In genomic region chr5:154467655-154468354, GRCh38 we compare ENCODE assay signal across 8 cellular contexts. TPM values are rescaled to one million over a fixed set of nuclear protein-coding genes. Genes with fewer than 3 reads are reported as not detected.
A peak's percentile ranks its signal among the peaks of the same experiment; 100 is the strongest.
DNase-seq lines count a peak whose midpoint lies in the region; ATAC-seq and TF ChIP-seq lines count a peak whose summit lies in the region.

No MANE protein-coding gene starts in this region.

- H3K27me3 ChIP-seq in Peyer's patch = peaks cover 0 to 6% of the 10 kb centered on the region in 2 donors
- H3K27me3 ChIP-seq in tibial nerve = peaks cover 0 to 43% of the 10 kb centered on the region in 2 donors

- peaks cover 49% of the 10 kb centered on the region for H3K27me3 Mint-ChIP-seq in activated T-helper 1 cell treated with anti-CD3 and anti-CD28 coated beads, Interleukin-12 subunit alpha, Interleukin-12 subunit beta, Interleukin-2, Interleukin-4 antibody, amounts not matched to agents 30 ng/mL and 10 ng/mL and 1 ng/mL, durations not matched to agents 14 hours and 24 hours and 36 hours (ENCODE audit: insufficient read depth)
- H3K27me3 Mint-ChIP-seq in osteocyte (ENCODE audit: unreplicated experiment) = peaks cover 48% of the 10 kb centered on the region

- 38 to 53% methylated on average over 14 to 18 of the region's 18 CpGs for WGBS in tibial nerve, 2 donors

- no peaks in the 10 kb centered on the region for H3K4me1 Mint-ChIP-seq in activated T-helper 1 cell treated with anti-CD3 and anti-CD28 coated beads, Interleukin-12 subunit alpha, Interleukin-12 subunit beta, Interleukin-2, Interleukin-4 antibody, amounts not matched to agents 30 ng/mL and 10 ng/mL and 1 ng/mL, durations not matched to agents 14 hours and 24 hours and 36 hours (ENCODE audit: low read depth)
- peaks cover 2% of the 10 kb centered on the region for H3K4me1 Mint-ChIP-seq in osteocyte (ENCODE audit: unreplicated experiment)

- H3K9me3 Mint-ChIP-seq in activated T-helper 1 cell treated with anti-CD3 and anti-CD28 coated beads, Interleukin-12 subunit alpha, Interleukin-12 subunit beta, Interleukin-2, Interleukin-4 antibody, amounts not matched to agents 30 ng/mL and 10 ng/mL and 1 ng/mL, durations not matched to agents 14 hours and 24 hours and 36 hours = no peaks in the 10 kb centered on the region
- H3K9me3 Mint-ChIP-seq in osteocyte (ENCODE audit: unreplicated experiment) = no peaks in the 10 kb centered on the region

- H3K36me3 Mint-ChIP-seq in activated T-helper 1 cell treated with anti-CD3 and anti-CD28 coated beads, Interleukin-12 subunit alpha, Interleukin-12 subunit beta, Interleukin-2, Interleukin-4 antibody, amounts not matched to agents 30 ng/mL and 10 ng/mL and 1 ng/mL, durations not matched to agents 14 hours and 24 hours and 36 hours (ENCODE audit: low read depth) = no peaks in the 10 kb centered on the region
- H3K36me3 Mint-ChIP-seq in osteocyte (ENCODE audit: unreplicated experiment) = peaks cover 3% of the 10 kb centered on the region

- H3K4me1 ChIP-seq in Peyer's patch (peaks cover 0 to 5% (median 0%) of the 10 kb centered on the region in 4 donors), tibial nerve (peaks cover 0 to 10% (median 1%) of the 10 kb centered on the region in 4 donors)

- no peak overlapping the region for H3K27ac ChIP-seq in Peyer's patch
- no peak overlapping the region for H3K27ac ChIP-seq in tibial nerve

- H3K9me3 ChIP-seq in Peyer's patch = no peaks in the 10 kb centered on the region
- no peaks in the 10 kb centered on the region for H3K9me3 ChIP-seq in tibial nerve

- peak; percentile 69 to 89 (median 76) for TF ChIP-seq CTCF in Peyer's patch (IDR thresholded peaks at IDR 0.05)
- TF ChIP-seq CTCF in foreskin fibroblast (IDR thresholded peaks at IDR 0.05; ENCODE audit: low read depth, low read length) = peak; percentile 88
- TF ChIP-seq CTCF in osteocyte (IDR thresholded peaks at IDR 0.05) = peak; percentile 95
- TF ChIP-seq CTCF in tibial nerve (IDR thresholded peaks at IDR 0.05) = peak; percentile 79 to 91 (median 83)

- peak overlapping the region; percentile 48 for H3K27ac Mint-ChIP-seq in activated T-helper 1 cell treated with anti-CD3 and anti-CD28 coated beads, Interleukin-12 subunit alpha, Interleukin-12 subunit beta, Interleukin-2, Interleukin-4 antibody, amounts not matched to agents 30 ng/mL and 10 ng/mL and 1 ng/mL, durations not matched to agents 14 hours and 24 hours and 36 hours
- no peak overlapping the region for H3K27ac Mint-ChIP-seq in osteocyte (ENCODE audit: unreplicated experiment)

- ATAC-seq in GM21360 (IDR thresholded peaks at IDR 0.05; ENCODE audit: unreplicated experiment) (peak; percentile 92), HG03575 (IDR thresholded peaks at IDR 0.05; ENCODE audit: extremely low read depth, insufficient number of reproducible peaks, low FRiP score, unreplicated experiment) (peak; percentile 69)

- TF ChIP-seq POLR2A in Peyer's patch (IDR thresholded peaks at IDR 0.05) = no peak
- no peak for TF ChIP-seq POLR2A in tibial nerve (IDR thresholded peaks at IDR 0.05)

- H3K36me3 ChIP-seq in Peyer's patch (no peaks in the 10 kb centered on the region), tibial nerve (peaks cover 0 to 8% (median 0%) of the 10 kb centered on the region in 3 donors)

- intact Hi-C loops in activated T-helper 1 cell treated with anti-CD3 and anti-CD28 coated beads, Interleukin-12 subunit alpha, Interleukin-12 subunit beta, Interleukin-2, Interleukin-4 antibody, amounts not matched to agents 30 ng/mL and 10 ng/mL and 1 ng/mL, durations not matched to agents 14 hours and 24 hours and 36 hours (cut with micrococcal nuclease) = loop anchor here (1.0 to 2.0 kb wide), 4 partner anchors 142 to 494 kb away; no protein-coding TSS in a partner anchor

- H3K4me3 Mint-ChIP-seq in activated T-helper 1 cell treated with anti-CD3 and anti-CD28 coated beads, Interleukin-12 subunit alpha, Interleukin-12 subunit beta, Interleukin-2, Interleukin-4 antibody, amounts not matched to agents 30 ng/mL and 10 ng/mL and 1 ng/mL, durations not matched to agents 14 hours and 24 hours and 36 hours = no peak overlapping the region
- no peak overlapping the region for H3K4me3 Mint-ChIP-seq in osteocyte (ENCODE audit: unreplicated experiment)

- DNase-seq in DMS53 treated with DMSO at 0.1 percent for 48 hours (lab: John Stamatoyannopoulos, UW; ENCODE audit: unreplicated experiment) (peak; percentile 70), Peyer's patch (peak; percentile 61 to 87 (median 83)), foreskin fibroblast (peak; percentile 58 to 89), osteocyte (ENCODE audit: extremely low spot score, unreplicated experiment) (peak; percentile 91), tibial nerve (ENCODE audit: low spot score in 2 of 2) (peak; percentile 65 to 76)
- DNase-seq in activated T-helper 1 cell treated with anti-CD3 and anti-CD28 coated beads, Interleukin-12 subunit alpha, Interleukin-12 subunit beta, Interleukin-2, Interleukin-4 antibody, amounts not matched to agents 30 ng/mL and 10 ng/mL and 1 ng/mL, durations not matched to agents 14 hours and 24 hours and 36 hours (ENCODE audit: low spot score) = peak; percentile 54

- H3K4me3 ChIP-seq in Peyer's patch (no peak overlapping the region), foreskin fibroblast (ENCODE audit: low read depth in 1 of 2, low read length in 2 of 2) (no peak overlapping the region), tibial nerve (no peak overlapping the region)

- TF ChIP-seq EP300 in tibial nerve (IDR thresholded peaks at IDR 0.05) = no peak

RNA-seq across cellular contexts. Expression of gene HAND1, which starts 10.2 kb away (rescaled TPM):
- total RNA-seq in Peyer's patch (1 to 10 TPM in 1 of 4 donors, under 1 TPM in 1, not detected in 2; 0.54 to 1.8 TPM), osteocyte (not detected in 2 replicates), tibial nerve (not detected)
- total RNA-seq in activated T-helper 1 cell treated with anti-CD3 and anti-CD28 coated beads, Interleukin-12 subunit alpha, Interleukin-12 subunit beta, Interleukin-2, Interleukin-4 antibody, amounts not matched to agents 30 ng/mL and 10 ng/mL and 1 ng/mL, durations not matched to agents 14 hours and 24 hours and 36 hours = not detected in 2 replicates

RNA-seq across cellular contexts. Expression of gene SAP30L, which starts 22.0 kb away (rescaled TPM):
- total RNA-seq in Peyer's patch (10 to 100 TPM; 36.7 to 69.6 (median 39.3) TPM), osteocyte (45.9 and 53.2 TPM in 2 replicates), tibial nerve (10 to 100 TPM; 30.0 to 60.5 (median 38.6) TPM)
- 37.5 and 44.4 TPM in 2 replicates for total RNA-seq in activated T-helper 1 cell treated with anti-CD3 and anti-CD28 coated beads, Interleukin-12 subunit alpha, Interleukin-12 subunit beta, Interleukin-2, Interleukin-4 antibody, amounts not matched to agents 30 ng/mL and 10 ng/mL and 1 ng/mL, durations not matched to agents 14 hours and 24 hours and 36 hours
